ENCODE assay signal across 33 cellular contexts in the genomic region with DNA sequence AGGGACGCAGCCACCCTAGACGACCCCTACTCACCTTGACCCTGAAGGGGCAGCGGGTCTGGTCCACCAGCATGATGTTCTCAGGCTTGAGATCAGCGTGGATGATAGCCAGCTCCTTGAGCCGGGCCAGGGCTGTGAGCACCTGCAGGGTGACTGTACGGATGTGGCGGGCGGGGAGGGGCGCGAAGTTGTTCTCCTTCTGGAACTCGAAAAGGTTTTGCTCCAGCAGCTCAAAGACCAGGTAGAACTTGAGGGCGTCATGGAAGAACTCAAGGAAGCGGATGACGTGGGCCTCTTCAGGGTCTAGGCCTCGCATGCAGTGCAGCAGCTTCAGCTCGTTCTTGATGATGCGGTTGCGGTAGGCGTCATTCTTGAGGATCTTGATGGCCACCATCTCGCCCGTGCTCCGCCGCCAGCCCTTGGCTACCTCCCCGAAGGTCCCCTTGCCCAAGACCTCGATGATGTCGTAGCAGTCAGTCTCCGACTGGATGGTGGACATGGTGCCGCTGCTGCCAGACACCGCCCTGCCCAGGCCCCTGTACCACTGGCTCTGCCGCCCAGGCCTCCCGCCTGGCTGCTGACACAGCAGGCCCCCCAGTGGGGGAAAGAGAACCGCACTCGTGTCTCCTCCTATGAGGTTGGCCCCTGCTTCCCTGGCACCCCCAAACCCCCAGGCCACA. TPM values are rescaled to one million over a fixed set of nuclear protein-coding genes. Genes with fewer than 3 reads are reported as not detected.
"Had no signal": no experiment of that assay in that cellular context is flagged by ENCODE, and none has a peak within 500 bp of the region (broad histone marks: within the 10 kb centered on the region; RNA-seq: fewer than 3 reads in every experiment).

No MANE protein-coding gene starts in this region.

- DNase-seq: activated CD4-positive, alpha-beta memory T cell treated with anti-CD3 and anti-CD28 coated beads, Interleukin-2, amount 10 ng/mL, durations not matched to agents 7 days and 5 days; activated CD4-positive, alpha-beta T cell treated with anti-CD3 and anti-CD28 coated beads for 1 hour; activated CD4-positive, alpha-beta T cell treated with anti-CD3 and anti-CD28 coated beads for 4 hours; activated CD4-positive, alpha-beta T cell treated with anti-CD3 and anti-CD28 coated beads, Interleukin-2, amount 10 ng/mL, durations not matched to agents 7 days and 5 days; activated CD4-positive, alpha-beta T cell treated with anti-CD3 and anti-CD28 coated beads, Interleukin-2, amount 50 U/mL, for 4 hours; activated CD8-positive, alpha-beta memory T cell treated with anti-CD3 and anti-CD28 coated beads, Interleukin-2, amount 50 U/mL, for 48 hours; activated gamma-delta T cell; activated naive CD4-positive, alpha-beta T cell; activated naive CD4-positive, alpha-beta T cell treated with anti-CD3 and anti-CD28 coated beads, Interleukin-2, amount 10 ng/mL, durations not matched to agents 7 days and 5 days; activated naive CD8-positive, alpha-beta T cell treated with anti-CD3 and anti-CD28 coated beads, Interleukin-2, amount 10 ng/mL, durations not matched to agents 7 days and 5 days; activated T-cell treated with anti-CD3 and anti-CD28 coated beads for 4 hours; activated T-cell treated with anti-CD3 and anti-CD28 coated beads, Interleukin-2, amount 50 U/mL, for 24 hours; activated T-cell treated with anti-CD3 and anti-CD28 coated beads, Interleukin-2, amount 50 U/mL, for 72 hours; central memory CD4-positive, alpha-beta T cell; cerebellar nuclear complex; colonic mucosa; dorsolateral prefrontal cortex; effector memory CD4-positive, alpha-beta T cell; endodermal cell; foreskin fibroblast; head of caudate nucleus; T-cell; T-helper 17 cell; T1000 had no signal

- H3K27ac ChIP-seq: ascending aorta, breast epithelium, cardiac muscle cell, colonic mucosa, dorsolateral prefrontal cortex had no signal

- H3K9me3 ChIP-seq: ascending aorta, breast epithelium, colonic mucosa had no signal

- H3K27ac Mint-ChIP-seq: activated CD4-positive, alpha-beta memory T cell treated with anti-CD3 and anti-CD28 coated beads, Interleukin-2, amount 10 ng/mL, durations not matched to agents 7 days and 5 days; activated CD4-positive, alpha-beta T cell treated with anti-CD3 and anti-CD28 coated beads, Interleukin-2, amount 10 ng/mL, durations not matched to agents 7 days and 5 days; activated naive CD4-positive, alpha-beta T cell treated with anti-CD3 and anti-CD28 coated beads, Interleukin-2, amount 10 ng/mL, durations not matched to agents 7 days and 5 days; activated naive CD4-positive, alpha-beta T cell treated with anti-CD3 and anti-CD28 coated beads, Interleukin-2, amount 50 U/mL, for 72 hours; activated naive CD8-positive, alpha-beta T cell treated with anti-CD3 and anti-CD28 coated beads, Interleukin-2, amount 10 ng/mL, durations not matched to agents 7 days and 5 days; activated T-cell treated with anti-CD3 and anti-CD28 coated beads, Interleukin-2, amount 50 U/mL, for 24 hours; activated T-cell treated with anti-CD3 and anti-CD28 coated beads, Interleukin-2, amount 50 U/mL, for 72 hours; brain; endodermal cell; T-cell; T-helper 17 cell; T-helper 2 cell treated with Interferon-gamma antibody and Interleukin-4, amounts not matched to agents 5 μg/mL and 100 μg/mL, for 36 hours had no signal

- H3K4me3 Mint-ChIP-seq: activated CD4-positive, alpha-beta memory T cell treated with anti-CD3 and anti-CD28 coated beads, Interleukin-2, amount 10 ng/mL, durations not matched to agents 7 days and 5 days; activated CD4-positive, alpha-beta T cell treated with anti-CD3 and anti-CD28 coated beads, Interleukin-2, amount 10 ng/mL, durations not matched to agents 7 days and 5 days; activated naive CD4-positive, alpha-beta T cell treated with anti-CD3 and anti-CD28 coated beads, Interleukin-2, amount 10 ng/mL, durations not matched to agents 7 days and 5 days; activated naive CD8-positive, alpha-beta T cell treated with anti-CD3 and anti-CD28 coated beads, Interleukin-2, amount 10 ng/mL, durations not matched to agents 7 days and 5 days; activated T-cell treated with anti-CD3 and anti-CD28 coated beads, Interleukin-2, amount 50 U/mL, for 24 hours; activated T-cell treated with anti-CD3 and anti-CD28 coated beads, Interleukin-2, amount 50 U/mL, for 72 hours; brain; endodermal cell; T-cell; T-helper 17 cell; T-helper 2 cell treated with Interferon-gamma antibody and Interleukin-4, amounts not matched to agents 5 μg/mL and 100 μg/mL, for 36 hours had no signal

- H3K4me1 ChIP-seq: ascending aorta, colonic mucosa had no signal

- H3K27me3 Mint-ChIP-seq: activated naive CD8-positive, alpha-beta T cell treated with anti-CD3 and anti-CD28 coated beads, Interleukin-2, amount 10 ng/mL, durations not matched to agents 7 days and 5 days; activated T-cell treated with anti-CD3 and anti-CD28 coated beads, Interleukin-2, amount 50 U/mL, for 24 hours; T-cell had no signal

- H3K27me3 ChIP-seq: ascending aorta, breast epithelium, cardiac muscle cell, colonic mucosa, dorsolateral prefrontal cortex had no signal

- H3K36me3 ChIP-seq: ascending aorta, breast epithelium, cardiac muscle cell, colonic mucosa had no signal

- H3K4me1 Mint-ChIP-seq: activated CD4-positive, alpha-beta T cell treated with anti-CD3 and anti-CD28 coated beads, Interleukin-2, amount 10 ng/mL, durations not matched to agents 7 days and 5 days; activated naive CD4-positive, alpha-beta T cell treated with anti-CD3 and anti-CD28 coated beads, Interleukin-2, amount 10 ng/mL, durations not matched to agents 7 days and 5 days; brain had no signal

- H3K9me3 Mint-ChIP-seq: activated CD4-positive, alpha-beta memory T cell treated with anti-CD3 and anti-CD28 coated beads, Interleukin-2, amount 10 ng/mL, durations not matched to agents 7 days and 5 days; activated CD4-positive, alpha-beta T cell treated with anti-CD3 and anti-CD28 coated beads, Interleukin-2, amount 10 ng/mL, durations not matched to agents 7 days and 5 days; activated naive CD4-positive, alpha-beta T cell treated with anti-CD3 and anti-CD28 coated beads, Interleukin-2, amount 10 ng/mL, durations not matched to agents 7 days and 5 days; activated naive CD4-positive, alpha-beta T cell treated with anti-CD3 and anti-CD28 coated beads, Interleukin-2, amount 50 U/mL, for 72 hours; activated naive CD8-positive, alpha-beta T cell treated with anti-CD3 and anti-CD28 coated beads, Interleukin-2, amount 10 ng/mL, durations not matched to agents 7 days and 5 days; activated T-cell treated with anti-CD3 and anti-CD28 coated beads, Interleukin-2, amount 50 U/mL, for 24 hours; activated T-cell treated with anti-CD3 and anti-CD28 coated beads, Interleukin-2, amount 50 U/mL, for 72 hours; brain; endodermal cell; T-cell; T-helper 2 cell treated with Interferon-gamma antibody and Interleukin-4, amounts not matched to agents 5 μg/mL and 100 μg/mL, for 36 hours had no signal

- H3K4me3 ChIP-seq: ascending aorta, breast epithelium, cardiac muscle cell, colonic mucosa, dorsolateral prefrontal cortex had no signal

- H3K36me3 Mint-ChIP-seq: activated naive CD4-positive, alpha-beta T cell treated with anti-CD3 and anti-CD28 coated beads, Interleukin-2, amount 10 ng/mL, durations not matched to agents 7 days and 5 days; activated naive CD4-positive, alpha-beta T cell treated with anti-CD3 and anti-CD28 coated beads, Interleukin-2, amount 50 U/mL, for 72 hours; activated naive CD8-positive, alpha-beta T cell treated with anti-CD3 and anti-CD28 coated beads, Interleukin-2, amount 10 ng/mL, durations not matched to agents 7 days and 5 days; brain; T-cell had no signal

- ATAC-seq: activated naive CD4-positive, alpha-beta T cell treated with anti-CD3 and anti-CD28 coated beads, Interleukin-2, amount 50 U/mL, for 72 hours; activated T-cell treated with anti-CD3 and anti-CD28 coated beads, Interleukin-2, amount 50 U/mL, for 72 hours; esophagus mucosa; T-cell; T-helper 17 cell had no signal

RNA-seq across cellular contexts. Expression of a gene that starts 0.4 kb away (rescaled TPM):
- total RNA-seq: activated CD4-positive, alpha-beta T cell treated with anti-CD3 and anti-CD28 coated beads, Interleukin-2, amount 10 ng/mL, durations not matched to agents 7 days and 5 days; activated naive CD4-positive, alpha-beta T cell treated with anti-CD3 and anti-CD28 coated beads, Interleukin-2, amount 50 U/mL, for 72 hours; ascending aorta; colonic mucosa; epithelial cell of proximal tubule; esophagus mucosa; frontal cortex; T-helper 17 cell had no signal
